ENCODE assay signal across 22 cellular contexts in the genomic region with DNA sequence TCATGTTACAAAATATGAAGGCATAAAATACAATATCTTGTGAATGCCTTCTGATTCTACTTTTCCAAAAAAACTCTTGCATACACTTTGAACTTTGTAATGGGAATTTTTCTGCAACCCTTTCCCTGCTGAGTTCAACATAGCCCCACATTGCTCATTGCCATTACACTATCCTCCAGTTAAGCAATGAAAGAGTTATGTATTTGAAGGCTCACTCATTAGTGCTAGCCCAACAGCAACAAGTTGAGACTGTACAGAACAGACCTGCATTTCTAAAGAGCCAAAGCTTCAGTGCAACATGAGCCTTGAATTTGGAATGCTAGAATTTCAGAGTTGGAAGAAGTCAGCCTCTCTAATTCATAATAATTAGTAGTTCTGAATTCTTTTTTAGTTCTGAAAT.
"Had no signal": no experiment of that assay in that cellular context is flagged by ENCODE, and none has a peak within 500 bp of the region (broad histone marks: within the 10 kb centered on the region; RNA-seq: fewer than 3 reads in every experiment).

No MANE protein-coding gene starts in this region.

- DNase-seq: activated CD4-positive, alpha-beta T cell treated with anti-CD3 and anti-CD28 coated beads for 1 hour; activated CD4-positive, alpha-beta T cell treated with anti-CD3 and anti-CD28 coated beads, Interleukin-2, amount 50 U/mL, for 1 hour; activated CD8-positive, alpha-beta memory T cell treated with anti-CD3 and anti-CD28 coated beads, Interleukin-2, amount 50 U/mL, for 4 hours; activated naive CD4-positive, alpha-beta T cell; activated T-cell treated with anti-CD3 and anti-CD28 coated beads, Interleukin-2, amount 50 U/mL, for 24 hours; adrenal gland; heart right ventricle; islet precursor cell; left colon; lower lobe of right lung; naive B cell; spleen; stimulated activated CD4-positive, alpha-beta T cell treated with anti-CD3 and anti-CD28 coated beads, Interleukin-4, amount 100 ng/mL, for 1 hour; stimulated activated naive CD4-positive, alpha-beta T cell had no signal

- H3K4me1 Mint-ChIP-seq: activated T-helper 17 cell treated with anti-CD3 and anti-CD28 coated beads, Interleukin-2, amount 50 U/mL, for 72 hours; naive B cell had no signal

- H3K9me3 Mint-ChIP-seq: activated T-cell treated with anti-CD3 and anti-CD28 coated beads, Interleukin-2, amount 50 U/mL, for 24 hours; activated T-helper 17 cell treated with anti-CD3 and anti-CD28 coated beads, Interleukin-2, amount 50 U/mL, for 72 hours; naive B cell had no signal

- H3K9me3 ChIP-seq: adrenal gland, heart right ventricle, lower lobe of right lung, spleen, thoracic aorta, vagina had no signal

- ATAC-seq: activated T-helper 17 cell treated with anti-CD3 and anti-CD28 coated beads, Interleukin-2, amount 50 U/mL, for 72 hours; heart right ventricle; left colon; lower lobe of right lung had no signal

- H3K4me3 ChIP-seq: adrenal gland, coronary artery, heart right ventricle, lower lobe of right lung, spleen, thoracic aorta, vagina had no signal

- H3K27ac Mint-ChIP-seq: activated naive CD8-positive, alpha-beta T cell; activated T-cell treated with anti-CD3 and anti-CD28 coated beads, Interleukin-2, amount 50 U/mL, for 24 hours; activated T-helper 17 cell treated with anti-CD3 and anti-CD28 coated beads, Interleukin-2, amount 50 U/mL, for 72 hours; type B pancreatic cell had no signal

- H3K27me3 Mint-ChIP-seq: activated naive CD8-positive, alpha-beta T cell; activated T-cell treated with anti-CD3 and anti-CD28 coated beads, Interleukin-2, amount 50 U/mL, for 24 hours; activated T-helper 17 cell treated with anti-CD3 and anti-CD28 coated beads, Interleukin-2, amount 50 U/mL, for 72 hours; naive B cell; progenitor cell of endocrine pancreas; type B pancreatic cell had no signal

- H3K27ac ChIP-seq: adrenal gland, coronary artery, epithelial cell of prostate, heart right ventricle, lower lobe of right lung, spleen, thoracic aorta, vagina had no signal

- H3K36me3 ChIP-seq: adrenal gland, lower lobe of right lung, spleen, thoracic aorta, vagina had no signal

- H3K4me3 Mint-ChIP-seq: activated naive CD8-positive, alpha-beta T cell; activated T-cell treated with anti-CD3 and anti-CD28 coated beads, Interleukin-2, amount 50 U/mL, for 24 hours; activated T-helper 17 cell treated with anti-CD3 and anti-CD28 coated beads, Interleukin-2, amount 50 U/mL, for 72 hours; naive B cell; type B pancreatic cell had no signal

- H3K36me3 Mint-ChIP-seq: activated naive CD8-positive, alpha-beta T cell; naive B cell; type B pancreatic cell had no signal

- H3K4me1 ChIP-seq: adrenal gland, heart right ventricle, lower lobe of right lung, spleen, vagina had no signal

- H3K27me3 ChIP-seq: adrenal gland, heart right ventricle, spleen, vagina had no signal
